29 cellular contexts compared by ENCODE assay signal in the genomic region with DNA sequence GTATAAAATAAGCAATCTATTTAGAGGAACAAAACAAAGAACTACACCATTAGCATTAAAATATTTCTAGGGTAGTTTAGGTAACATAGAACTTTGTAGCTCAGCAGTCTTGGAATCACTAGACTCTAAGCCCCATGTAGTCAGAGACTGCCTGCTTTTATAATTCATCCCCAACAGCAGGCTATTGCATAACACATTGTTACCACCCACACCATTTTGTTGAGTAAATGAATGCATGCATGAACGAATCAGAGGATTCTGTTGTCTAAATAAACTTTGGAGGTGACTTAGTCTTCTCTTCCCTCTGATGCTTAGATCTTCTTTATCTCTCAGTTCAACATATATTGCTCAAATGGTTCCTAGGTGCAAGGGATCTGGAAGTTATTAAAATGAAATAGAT.
"Had no signal": no experiment of that assay in that cellular context is flagged by ENCODE, and none has a peak within 500 bp of the region (broad histone marks: within the 10 kb centered on the region; RNA-seq: fewer than 3 reads in every experiment).

No MANE protein-coding gene starts in this region.

- H3K79me2 ChIP-seq: hepatocyte had no signal

- H3K9me3 ChIP-seq: left ventricle myocardium inferior, neutrophil, ovary, sigmoid colon, spleen, stomach, testis, thyroid gland, transverse colon, upper lobe of left lung, vagina had no signal

- H3K9me3 Mint-ChIP-seq: natural killer cell, nephron progenitor cell, neural progenitor cell had no signal

- H3K27me3 ChIP-seq: hepatocyte, neural progenitor cell, neutrophil, ovary, sigmoid colon, stomach, testis, thyroid gland, transverse colon, upper lobe of left lung, vagina had no signal

- H3K27ac ChIP-seq: hepatocyte, left ventricle myocardium inferior, neural progenitor cell, neutrophil, ovary, sigmoid colon, spleen, stomach, testis, thyroid gland, transverse colon, upper lobe of left lung, vagina had no signal

- H3K4me3 Mint-ChIP-seq: mesothelial cell of epicardium; naive B cell; natural killer cell; nephron progenitor cell; neural progenitor cell; stimulated activated naive B cell treated with anti-CD40 and anti-IgM and Interleukin-4, amounts not matched to agents 10 μg/mL and 1 μg/mL and 100 μg/mL, for 72 hours had no signal

- H3K4me3 ChIP-seq: hepatocyte, left ventricle myocardium inferior, lung, neural progenitor cell, ovary, sigmoid colon, spleen, stomach, testis, thyroid gland, transverse colon, upper lobe of left lung, vagina had no signal

- H2AFZ ChIP-seq: hepatocyte, neural progenitor cell had no signal

- H3K36me3 ChIP-seq: left ventricle myocardium inferior, neural progenitor cell, neutrophil, ovary, sigmoid colon, spleen, stomach, thyroid gland, transverse colon, upper lobe of left lung, vagina had no signal

- H3K4me1 ChIP-seq: left ventricle myocardium inferior, sigmoid colon, spleen, stomach, testis, thyroid gland, transverse colon, upper lobe of left lung, vagina had no signal

- H3K9ac ChIP-seq: neural progenitor cell had no signal

- DNase-seq: kidney glomerular epithelial cell; left colon; left ventricle myocardium inferior; mesendoderm; naive B cell; natural killer cell; nephron progenitor cell; ovary; retina; right cardiac atrium; sigmoid colon; small intestine; spleen; stimulated activated CD4-positive, alpha-beta T cell treated with anti-CD3 and anti-CD28 coated beads, Interleukin-4, amount 100 ng/mL, for 1 hour; stimulated activated naive B cell treated with anti-CD40 and anti-IgM and Interleukin-4, amounts not matched to agents 10 μg/mL and 1 μg/mL and 100 μg/mL, for 72 hours; stimulated activated naive CD8-positive, alpha-beta T cell treated with anti-CD3 and anti-CD28 coated beads, Interleukin-15, Interleukin-2, amounts not matched to agents 100 U/mL and 50 U/mL, for 24 hours; stomach; testis; thyroid gland; transverse colon; upper lobe of left lung had no signal

- H3K36me3 Mint-ChIP-seq: mesothelial cell of epicardium; natural killer cell; neural progenitor cell; stimulated activated naive B cell treated with anti-CD40 and anti-IgM and Interleukin-4, amounts not matched to agents 10 μg/mL and 1 μg/mL and 100 μg/mL, for 72 hours had no signal

- H3K4me1 Mint-ChIP-seq: mesothelial cell of epicardium; naive B cell; natural killer cell; nephron progenitor cell; stimulated activated naive B cell treated with anti-CD40 and anti-IgM and Interleukin-4, amounts not matched to agents 10 μg/mL and 1 μg/mL and 100 μg/mL, for 72 hours had no signal

- H3K4me2 ChIP-seq: hepatocyte, neural progenitor cell had no signal

- FAIRE-seq: keratinocyte, small intestine had no signal

- ATAC-seq: left colon; natural killer cell; right cardiac atrium; stimulated activated naive B cell treated with anti-CD40 and anti-IgM and Interleukin-4, amounts not matched to agents 10 μg/mL and 1 μg/mL and 100 μg/mL, for 72 hours; stimulated activated naive CD8-positive, alpha-beta T cell treated with anti-CD3 and anti-CD28 coated beads, Interleukin-15, Interleukin-2, amounts not matched to agents 100 U/mL and 50 U/mL, for 24 hours had no signal

- H3K27ac Mint-ChIP-seq: mesothelial cell of epicardium; naive B cell; natural killer cell; nephron progenitor cell; neural progenitor cell; progenitor cell of endocrine pancreas; stimulated activated naive B cell treated with anti-CD40 and anti-IgM and Interleukin-4, amounts not matched to agents 10 μg/mL and 1 μg/mL and 100 μg/mL, for 72 hours had no signal
